ENCODE assay signal across 21 cellular contexts in genomic region chr13:47112205-47112896, GRCh38.
DNase-seq lines count a peak whose midpoint lies in the region; ATAC-seq and TF ChIP-seq lines count a peak whose summit lies in the region.
"Had no signal": no experiment of that assay in that cellular context is flagged by ENCODE, and none has a peak within 500 bp of the region (broad histone marks: within the 10 kb centered on the region; RNA-seq: fewer than 3 reads in every experiment).

No MANE protein-coding gene starts in this region.

- no peak overlapping the region for H3K27ac Mint-ChIP-seq in naive thymus-derived CD4-positive, alpha-beta T cell
- H3K27ac Mint-ChIP-seq: activated naive CD4-positive, alpha-beta T cell treated with anti-CD3 and anti-CD28 coated beads, Interleukin-2, amount 10 ng/mL, durations not matched to agents 7 days and 5 days; CD8-positive, alpha-beta T cell; stimulated activated effector memory CD8-positive, alpha-beta T cell treated with anti-CD3 and anti-CD28 coated beads, Interleukin-12 subunit alpha, Interleukin-12 subunit beta, amount 100 ng/mL, for 72 hours had no signal

- peak overlapping the region; percentile 25 for H3K14ac ChIP-seq in IMR-90 (replicated peaks; ENCODE audit: low read depth, low read length)

- POLR2A ChIA-PET in IMR-90 (lab: Charles Lee; ENCODE audit: unreplicated experiment) (no interaction called here), PC-9 (lab: Charles Lee; ENCODE audit: unreplicated experiment) (no interaction called here)
- POLR2A ChIA-PET in naive thymus-derived CD4-positive, alpha-beta T cell (lab: Charles Lee): no interaction called here

- TF ChIP-seq POLR2A in IMR-90 (IDR thresholded peaks at IDR 0.05; ENCODE audit: low read depth, low read length): no peak
- no peak for TF ChIP-seq POLR2A in stomach (IDR thresholded peaks at IDR 0.05)
- no peak for TF ChIP-seq POLR2A in thyroid gland (IDR thresholded peaks at IDR 0.05)

- H3K56ac ChIP-seq in IMR-90 (ENCODE audit: extremely low read depth, insufficient read depth, low read length): no peak overlapping the region

- H2BK20ac ChIP-seq in IMR-90 (ENCODE audit: low read depth, low read length): peak overlapping the region; percentile 81; the same call in 1 of the 2 replicates

- no peak overlapping the region for H2AK5ac ChIP-seq in IMR-90 (ENCODE audit: low read depth, low read length)

- H3K4me2 ChIP-seq in IMR-90 (ENCODE audit: low read depth, low read length) (no peak overlapping the region), PC-9 (no peak overlapping the region)

- no peak for ATAC-seq in IMR-90 (ENCODE audit: low read depth)
- no peak for ATAC-seq in naive thymus-derived CD4-positive, alpha-beta T cell
- ATAC-seq: CD8-positive, alpha-beta T cell; mucosa of descending colon; stimulated activated effector memory CD8-positive, alpha-beta T cell treated with anti-CD3 and anti-CD28 coated beads, Interleukin-12 subunit alpha, Interleukin-12 subunit beta, amount 100 ng/mL, for 72 hours had no signal

- no TSS peak for BruUV-seq in IMR-90 (replicated peaks; lab: Mats Ljungman, UMichigan)
- BruUV-seq in PC-9 (replicated peaks; lab: Mats Ljungman, UMichigan): no TSS peak

- in situ Hi-C loops in IMR-90 (cut with MboI; ENCODE audit: low sequenced_read_pairs): no loop called here

- H2AK9ac ChIP-seq in IMR-90 (replicated peaks; ENCODE audit: low read depth, low read length, poor library complexity): no peak overlapping the region

- intact Hi-C loops in IMR-90 (cut with micrococcal nuclease): no loop called here
- intact Hi-C loops in PC-9 (cut with micrococcal nuclease; ENCODE audit: unreplicated experiment): no loop called here
- intact Hi-C loops in stomach (cut with DNase I; ENCODE audit: low total_unique reads): no loop called here
- intact Hi-C loops in thyroid gland (cut with DNase I): no loop called here
- intact Hi-C loops in naive thymus-derived CD4-positive, alpha-beta T cell (cut with micrococcal nuclease): no loop called here

- no peak overlapping the region for H2AFZ ChIP-seq in IMR-90 (replicated peaks; ENCODE audit: low read length, poor library complexity)
- no peak overlapping the region for H2AFZ ChIP-seq in PC-9

- no peaks in the 10 kb centered on the region for H3K9me2 ChIP-seq in PC-9 (ENCODE audit: insufficient read depth)

- H3K9me3 ChIP-seq in IMR-90 (ENCODE audit: control insufficient read depth, insufficient read depth, low read length) (no peaks in the 10 kb centered on the region), mesodermal cell (ENCODE audit: control insufficient read depth, low read length) (no peaks in the 10 kb centered on the region), PC-9 (ENCODE audit: insufficient read depth, low read depth) (no peaks in the 10 kb centered on the region), stomach (no peaks in the 10 kb centered on the region), thyroid gland (no peaks in the 10 kb centered on the region)
- H3K9me3 ChIP-seq in naive thymus-derived CD4-positive, alpha-beta T cell (ENCODE audit: control insufficient read depth in 2 of 3, low read length in 3 of 3): no peaks in the 10 kb centered on the region
- H3K9me3 ChIP-seq: mucosa of descending colon, transverse colon had no signal

- peak overlapping the region; percentile 90; the same call in 1 of the 3 replicates for H2BK15ac ChIP-seq in IMR-90 (ENCODE audit: low read depth, low read length)

- H3K18ac ChIP-seq in IMR-90 (ENCODE audit: low read depth, low read length): no peak overlapping the region; the same call in 1 of the 2 replicates

- H3K4me1 ChIP-seq in IMR-90 (ENCODE audit: control insufficient read depth, insufficient read depth, low read length): peaks cover 1% of the 10 kb centered on the region; the same call in 1 of the 2 replicates
- H3K4me1 ChIP-seq in mesodermal cell (ENCODE audit: control insufficient read depth, insufficient read depth, low read length, poor library complexity, severe bottlenecking): peaks cover 32% of the 10 kb centered on the region
- 0 out of 2 replicates have a peak, but pooled peaks cover 7% of the 10 kb centered on the region for H3K4me1 ChIP-seq in PC-9 (replicated peaks; ENCODE audit: insufficient read depth)
- no peaks in the 10 kb centered on the region for H3K4me1 ChIP-seq in stomach
- no peaks in the 10 kb centered on the region for H3K4me1 ChIP-seq in thyroid gland
- no peaks in the 10 kb centered on the region for H3K4me1 ChIP-seq in naive thymus-derived CD4-positive, alpha-beta T cell (ENCODE audit: control insufficient read depth in 2 of 2, insufficient read depth in 2 of 2, low read length in 2 of 2)
- H3K4me1 ChIP-seq: transverse colon had no signal

- no CpG with 5 or more reads among the region's 4 CpGs for WGBS in IMR-90 (ENCODE audit: extremely low coverage in 2 of 2, insufficient read length in 1 of 2), 2 experiments
- 40 to 65% methylated on average over 2 to 3 of the region's 4 CpGs for WGBS in mesodermal cell (ENCODE audit: insufficient coverage in 2 of 2), 2 experiments
- 65 to 75% (median 73%) methylated on average over 4 of the region's 4 CpGs for WGBS in stomach, 5 donors
- 71 to 77% methylated on average over 4 of the region's 4 CpGs for WGBS in thyroid gland, 2 donors

- no peak overlapping the region for H3K4me3 Mint-ChIP-seq in naive thymus-derived CD4-positive, alpha-beta T cell
- H3K4me3 Mint-ChIP-seq: activated naive CD4-positive, alpha-beta T cell treated with anti-CD3 and anti-CD28 coated beads, Interleukin-2, amount 10 ng/mL, durations not matched to agents 7 days and 5 days; CD8-positive, alpha-beta T cell; stimulated activated effector memory CD8-positive, alpha-beta T cell treated with anti-CD3 and anti-CD28 coated beads, Interleukin-12 subunit alpha, Interleukin-12 subunit beta, amount 100 ng/mL, for 72 hours had no signal

- no peaks in the 10 kb centered on the region for H3K79me2 ChIP-seq in PC-9 (ENCODE audit: low read depth)

- dilution Hi-C loops in IMR-90 (cut with HindIII; ENCODE audit: low sequenced_read_pairs, unreplicated experiment): no loop called here

- H3K4ac ChIP-seq in IMR-90 (ENCODE audit: low read depth, low read length): peak overlapping the region; percentile 33; the same call in 1 of the 2 replicates

- H3K36me3 Mint-ChIP-seq in naive thymus-derived CD4-positive, alpha-beta T cell: no peaks in the 10 kb centered on the region
- H3K36me3 Mint-ChIP-seq: activated naive CD4-positive, alpha-beta T cell treated with anti-CD3 and anti-CD28 coated beads, Interleukin-2, amount 10 ng/mL, durations not matched to agents 7 days and 5 days; CD8-positive, alpha-beta T cell; stimulated activated effector memory CD8-positive, alpha-beta T cell treated with anti-CD3 and anti-CD28 coated beads, Interleukin-12 subunit alpha, Interleukin-12 subunit beta, amount 100 ng/mL, for 72 hours had no signal

- no peaks in the 10 kb centered on the region for H3K79me1 ChIP-seq in IMR-90 (ENCODE audit: low read depth in 1 of 2, low read length in 2 of 2)

- H4K20me1 ChIP-seq in IMR-90 (ENCODE audit: insufficient read depth, low read length) (no peaks in the 10 kb centered on the region), PC-9 (ENCODE audit: insufficient read depth) (no peaks in the 10 kb centered on the region)

- no peak for TF ChIP-seq RAD21 in IMR-90 (IDR thresholded peaks at IDR 0.05; ENCODE audit: low read length)

- peaks cover 0 to 7% (median 3%) of the 10 kb centered on the region in 5 donors for H3K27me3 Mint-ChIP-seq in naive thymus-derived CD4-positive, alpha-beta T cell
- H3K27me3 Mint-ChIP-seq: activated naive CD4-positive, alpha-beta T cell treated with anti-CD3 and anti-CD28 coated beads, Interleukin-2, amount 10 ng/mL, durations not matched to agents 7 days and 5 days had no signal

- CTCF ChIA-PET in IMR-90 (lab: Yijun Ruan, JAX) (interaction anchor here (1.5 kb wide), 1 partner anchor 12 kb away, joined by 5 read pairs; no protein-coding TSS in a partner anchor), PC-9 (lab: Charles Lee) (no interaction called here)
- CTCF ChIA-PET in naive thymus-derived CD4-positive, alpha-beta T cell (lab: Charles Lee): no interaction called here

- DNase-seq in EL (peak; percentile 26), IMR-90 (no peak), epithelial cell of esophagus (ENCODE audit: low read depth) (peak; percentile 60), PC-9 (no peak), stomach (no peak), thyroid gland (no peak)
- no peak for DNase-seq in naive thymus-derived CD4-positive, alpha-beta T cell
- DNase-seq: activated naive CD4-positive, alpha-beta T cell treated with anti-CD3 and anti-CD28 coated beads, Interleukin-2, amount 10 ng/mL, durations not matched to agents 7 days and 5 days; aorta; CD8-positive, alpha-beta T cell; hippocampal formation; mucosa of descending colon; MV-4-11; NCI-H1930; NCI-H446; nucleus accumbens; retina; stimulated activated CD4-positive, alpha-beta T cell treated with anti-CD3 and anti-CD28 coated beads, Interleukin-15, amount 100 ng/mL, for 24 hours; transverse colon had no signal

- H3K36me3 ChIP-seq in IMR-90 (ENCODE audit: control insufficient read depth, insufficient read depth, low read length) (no peaks in the 10 kb centered on the region), mesodermal cell (ENCODE audit: control insufficient read depth, insufficient read depth, low read length) (no peaks in the 10 kb centered on the region), PC-9 (ENCODE audit: low read depth) (no peaks in the 10 kb centered on the region), stomach (no peaks in the 10 kb centered on the region), thyroid gland (no peaks in the 10 kb centered on the region)
- no peaks in the 10 kb centered on the region for H3K36me3 ChIP-seq in naive thymus-derived CD4-positive, alpha-beta T cell (ENCODE audit: control insufficient read depth in 2 of 3, insufficient read depth in 3 of 3, low read length in 3 of 3)
- H3K36me3 ChIP-seq: transverse colon had no signal

- H3K27ac ChIP-seq in IMR-90 (ENCODE audit: insufficient read depth, low read length) (no peak overlapping the region), mesodermal cell (ENCODE audit: low read depth, low read length, severe bottlenecking) (peak overlapping the region; percentile 0), PC-9 (no peak overlapping the region), stomach (no peak overlapping the region), thyroid gland (no peak overlapping the region)
- H3K27ac ChIP-seq in naive thymus-derived CD4-positive, alpha-beta T cell (ENCODE audit: low read depth, low read length): no peak overlapping the region
- H3K27ac ChIP-seq: transverse colon had no signal

- no peak overlapping the region for H3K23ac ChIP-seq in IMR-90 (ENCODE audit: low read depth, low read length)

- no peak for TF ChIP-seq EP300 in stomach (IDR thresholded peaks at IDR 0.05)

- H3K9me3 Mint-ChIP-seq in naive thymus-derived CD4-positive, alpha-beta T cell: peaks cover 0 to 5% (median 0%) of the 10 kb centered on the region in 11 donors
- H3K9me3 Mint-ChIP-seq: activated naive CD4-positive, alpha-beta T cell treated with anti-CD3 and anti-CD28 coated beads, Interleukin-2, amount 10 ng/mL, durations not matched to agents 7 days and 5 days; CD8-positive, alpha-beta T cell; stimulated activated effector memory CD8-positive, alpha-beta T cell treated with anti-CD3 and anti-CD28 coated beads, Interleukin-12 subunit alpha, Interleukin-12 subunit beta, amount 100 ng/mL, for 72 hours had no signal

- H4K5ac ChIP-seq in IMR-90 (ENCODE audit: low read depth, low read length): no peak overlapping the region; the same call in 1 of the 2 replicates

- no peaks in the 10 kb centered on the region for H3K9me1 ChIP-seq in IMR-90 (ENCODE audit: insufficient read depth, low read length)

- H4K8ac ChIP-seq in IMR-90 (ENCODE audit: low read depth in 2 of 2, low read length in 2 of 2): no peak overlapping the region; a peak in 1 of 4 replicates

- no peak overlapping the region for H2BK5ac ChIP-seq in IMR-90 (ENCODE audit: low read depth, low read length, poor library complexity, severe bottlenecking)

- H2BK120ac ChIP-seq in IMR-90 (ENCODE audit: low read depth, low read length): peak overlapping the region; percentile 68; the same call in 1 of the 2 replicates

- H3K4me3 ChIP-seq in IMR-90 (ENCODE audit: insufficient read depth, low read depth, low read length): no peak overlapping the region
- H3K4me3 ChIP-seq in epithelial cell of esophagus (ENCODE audit: low read length): no peak overlapping the region
- H3K4me3 ChIP-seq in mesodermal cell (ENCODE audit: extremely low read depth, insufficient read depth, low read length, poor library complexity, severe bottlenecking): no peak overlapping the region
- H3K4me3 ChIP-seq in PC-9: no peak overlapping the region
- no peak overlapping the region for H3K4me3 ChIP-seq in stomach
- no peak overlapping the region for H3K4me3 ChIP-seq in thyroid gland (replicated peaks in 1 of 3)
- H3K4me3 ChIP-seq in naive thymus-derived CD4-positive, alpha-beta T cell (ENCODE audit: low read length): no peak overlapping the region
- H3K4me3 ChIP-seq: mucosa of descending colon, transverse colon had no signal

- peaks cover 0 to 14% (median 7%) of the 10 kb centered on the region in 7 donors for H3K4me1 Mint-ChIP-seq in naive thymus-derived CD4-positive, alpha-beta T cell
- H3K4me1 Mint-ChIP-seq: stimulated activated effector memory CD8-positive, alpha-beta T cell treated with anti-CD3 and anti-CD28 coated beads, Interleukin-12 subunit alpha, Interleukin-12 subunit beta, amount 100 ng/mL, for 72 hours had no signal

- H3F3A ChIP-seq in PC-9 (ENCODE audit: insufficient read depth, low read depth): no peaks in the 10 kb centered on the region

- TF ChIP-seq CTCF in IMR-90 (conservative IDR thresholded peaks at IDR 0.05; ENCODE audit: low read depth, low read length) (no peak), epithelial cell of esophagus (IDR thresholded peaks at IDR 0.05; ENCODE audit: insufficient read depth, low read depth, low read length, missing control alignments) (no peak), PC-9 (conservative IDR thresholded peaks at IDR 0.05) (no peak), stomach (IDR thresholded peaks at IDR 0.05) (no peak), thyroid gland (IDR thresholded peaks at IDR 0.05) (no peak)

- no peak overlapping the region for H3K9ac ChIP-seq in IMR-90 (ENCODE audit: low read depth, low read length)

- H4K91ac ChIP-seq in IMR-90 (ENCODE audit: insufficient read depth, low read depth, low read length): no peak overlapping the region

- H3K27me3 ChIP-seq in IMR-90 (ENCODE audit: control insufficient read depth, insufficient read depth, low read length) (no peaks in the 10 kb centered on the region), PC-9 (ENCODE audit: insufficient read depth, low read depth) (no peaks in the 10 kb centered on the region), stomach (no peaks in the 10 kb centered on the region), thyroid gland (no peaks in the 10 kb centered on the region)
- no peaks in the 10 kb centered on the region for H3K27me3 ChIP-seq in naive thymus-derived CD4-positive, alpha-beta T cell (ENCODE audit: control insufficient read depth in 2 of 2, insufficient read depth in 2 of 2, low read length in 2 of 2)
- H3K27me3 ChIP-seq: transverse colon had no signal

Comparison
In these comparisons a context has a peak if more than half of its experiments do, and no peak if none do; other contexts are left out.
1. DNase-seq: peak in EL (single experiment) and epithelial cell of esophagus (single experiment); none in IMR-90 (single experiment), PC-9 (0 of 2), stomach (single experiment), thyroid gland (0 of 2) and naive thymus-derived CD4-positive, alpha-beta T cell (0 of 9).